11 cellular contexts compared by ENCODE assay signal in genomic region chr1:232306269-232306911, GRCh38.
DNase-seq lines count a peak whose midpoint lies in the region; ATAC-seq and TF ChIP-seq lines count a peak whose summit lies in the region.
"Had no signal": no experiment of that assay in that cellular context is flagged by ENCODE, and none has a peak within 500 bp of the region (broad histone marks: within the 10 kb centered on the region; RNA-seq: fewer than 3 reads in every experiment).

No MANE protein-coding gene starts in this region.

- no peaks in the 10 kb centered on the region for H3K36me3 ChIP-seq in upper lobe of right lung
- H3K36me3 ChIP-seq: HAP-1 had no signal

- ATAC-seq in left colon (peak; percentile 53), upper lobe of right lung (peak; percentile 73), GM18861 (IDR thresholded peaks at IDR 0.05; ENCODE audit: unreplicated experiment) (no peak), HG03108 (IDR thresholded peaks at IDR 0.05; ENCODE audit: unreplicated experiment) (no peak)

- H3K4me3 ChIP-seq in cardiac fibroblast (replicated peaks in 1 of 2; ENCODE audit: low read depth in 2 of 2, low read length in 2 of 2) (no peak overlapping the region), upper lobe of right lung (no peak overlapping the region)
- H3K4me3 ChIP-seq: HAP-1 had no signal

- H3K9me3 ChIP-seq in upper lobe of right lung: no peaks in the 10 kb centered on the region
- H3K9me3 ChIP-seq: HAP-1 had no signal

- TF ChIP-seq CTCF in cardiac fibroblast (IDR thresholded peaks at IDR 0.05; ENCODE audit: low read depth, low read length): peak; percentile 21
- peak; percentile 26 for TF ChIP-seq CTCF in upper lobe of right lung (IDR thresholded peaks at IDR 0.05)

- DNase-seq in DMS153 (lab: John Stamatoyannopoulos, UW): peak; percentile 53
- DNase-seq in DMS153 treated with DMSO at 0.1 percent for 48 hours (lab: John Stamatoyannopoulos, UW; ENCODE audit: unreplicated experiment): no peak
- DNase-seq in cardiac fibroblast (ENCODE audit: low read depth in 2 of 2): peak in 1 of 2 donors; percentile 35
- peak; percentile 30 to 37 for DNase-seq in left colon
- peak; percentile 74 for DNase-seq in upper lobe of right lung
- no peak for DNase-seq in KG1 (lab: John Stamatoyannopoulos, UW)
- DNase-seq: activated T-cell treated with anti-CD3 and anti-CD28 coated beads for 4 hours, Kasumi-1 had no signal

- H3K27me3 ChIP-seq in upper lobe of right lung: no peaks in the 10 kb centered on the region

- intact Hi-C loops in left colon (cut with DNase I, micrococcal nuclease) (no loop called here), upper lobe of right lung (cut with DNase I) (no loop called here)

- peaks cover 12% of the 10 kb centered on the region for H3K4me1 ChIP-seq in upper lobe of right lung

- H3K27ac ChIP-seq in upper lobe of right lung: peak overlapping the region; percentile 18

Comparison
In these comparisons a context has a peak if more than half of its experiments do, and no peak if none do; other contexts are left out.
1. DNase-seq: peak in DMS153 (single experiment), left colon (2 of 2) and upper lobe of right lung (single experiment); none in DMS153 treated with DMSO at 0.1 percent for 48 hours (single experiment) and KG1 (single experiment).
2. ATAC-seq: peak in left colon (single experiment) and upper lobe of right lung (single experiment); none in GM18861 (single experiment) and HG03108 (single experiment).